In the genomic region with DNA sequence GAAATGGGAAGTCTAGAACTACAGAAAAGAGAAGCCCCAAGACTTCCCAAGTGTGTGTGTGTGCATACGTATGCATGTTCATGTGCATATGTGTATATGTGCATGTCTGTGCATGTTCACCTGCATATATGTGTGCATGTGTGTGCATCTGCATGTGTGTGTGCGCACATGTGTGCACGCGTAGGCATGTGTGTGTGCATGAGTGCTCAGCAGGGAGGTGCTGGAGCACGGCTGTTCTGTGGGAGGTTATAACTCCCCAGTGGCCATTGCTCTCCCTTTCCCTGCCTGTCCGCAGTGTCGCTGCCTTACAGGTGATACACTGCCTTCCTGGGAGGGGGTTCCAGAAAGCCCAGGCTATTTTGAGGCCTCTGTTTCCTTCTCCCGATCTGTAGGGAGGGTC, we compare ENCODE assay signal across 32 cellular contexts.
"Had no signal": no experiment of that assay in that cellular context is flagged by ENCODE, and none has a peak within 500 bp of the region (broad histone marks: within the 10 kb centered on the region; RNA-seq: fewer than 3 reads in every experiment).

No MANE protein-coding gene starts in this region.

- H3K4me3 Mint-ChIP-seq: activated CD4-positive, alpha-beta memory T cell treated with anti-CD3 and anti-CD28 coated beads, Interleukin-2, amount 10 ng/mL, durations not matched to agents 7 days and 5 days; activated CD4-positive, alpha-beta T cell treated with anti-CD3 and anti-CD28 coated beads, Interleukin-2, amount 10 ng/mL, durations not matched to agents 7 days and 5 days; activated naive CD8-positive, alpha-beta T cell; activated T-cell treated with anti-CD3 and anti-CD28 coated beads, Interleukin-2, amount 50 U/mL, for 24 hours; activated T-cell treated with anti-CD3 and anti-CD28 coated beads, Interleukin-2, amount 50 U/mL, for 72 hours; central memory CD8-positive, alpha-beta T cell; dendritic cell treated with granulocyte-macrophage colony-stimulating factor and Interleukin-4, amounts not matched to agents 40 ng/mL and 50 ng/mL, for 4 days; endodermal cell had no signal

- H3K36me3 Mint-ChIP-seq: activated naive CD8-positive, alpha-beta T cell had no signal

- H3K36me3 ChIP-seq: brain microvascular endothelial cell, esophagus muscularis mucosa, gastrocnemius medialis, heart right ventricle had no signal

- H3K9me3 Mint-ChIP-seq: activated CD4-positive, alpha-beta memory T cell treated with anti-CD3 and anti-CD28 coated beads, Interleukin-2, amount 10 ng/mL, durations not matched to agents 7 days and 5 days; activated CD4-positive, alpha-beta T cell treated with anti-CD3 and anti-CD28 coated beads, Interleukin-2, amount 10 ng/mL, durations not matched to agents 7 days and 5 days; activated T-cell treated with anti-CD3 and anti-CD28 coated beads, Interleukin-2, amount 50 U/mL, for 24 hours; activated T-cell treated with anti-CD3 and anti-CD28 coated beads, Interleukin-2, amount 50 U/mL, for 72 hours; central memory CD8-positive, alpha-beta T cell; dendritic cell treated with granulocyte-macrophage colony-stimulating factor and Interleukin-4, amounts not matched to agents 40 ng/mL and 50 ng/mL, for 4 days; endodermal cell had no signal

- FAIRE-seq: astrocyte, bronchial epithelial cell had no signal

- ATAC-seq: activated T-cell treated with anti-CD3 and anti-CD28 coated beads, Interleukin-2, amount 50 U/mL, for 72 hours; foreskin keratinocyte; gastrocnemius medialis; heart right ventricle had no signal

- H3K27ac Mint-ChIP-seq: activated CD4-positive, alpha-beta memory T cell treated with anti-CD3 and anti-CD28 coated beads, Interleukin-2, amount 10 ng/mL, durations not matched to agents 7 days and 5 days; activated CD4-positive, alpha-beta T cell treated with anti-CD3 and anti-CD28 coated beads, Interleukin-2, amount 10 ng/mL, durations not matched to agents 7 days and 5 days; activated naive CD8-positive, alpha-beta T cell; activated T-cell treated with anti-CD3 and anti-CD28 coated beads, Interleukin-2, amount 50 U/mL, for 24 hours; activated T-cell treated with anti-CD3 and anti-CD28 coated beads, Interleukin-2, amount 50 U/mL, for 72 hours; dendritic cell treated with granulocyte-macrophage colony-stimulating factor and Interleukin-4, amounts not matched to agents 40 ng/mL and 50 ng/mL, for 4 days; endodermal cell had no signal

- H3K4me3 ChIP-seq: coronary artery, dorsolateral prefrontal cortex, esophagus muscularis mucosa, gastrocnemius medialis, heart right ventricle had no signal

- DNase-seq: activated CD4-positive, alpha-beta memory T cell treated with anti-CD3 and anti-CD28 coated beads, Interleukin-2, amount 10 ng/mL, durations not matched to agents 7 days and 5 days; activated CD4-positive, alpha-beta T cell treated with anti-CD3 and anti-CD28 coated beads for 1 hour; activated CD4-positive, alpha-beta T cell treated with anti-CD3 and anti-CD28 coated beads for 4 hours; activated CD4-positive, alpha-beta T cell treated with anti-CD3 and anti-CD28 coated beads, Interleukin-2, amount 10 ng/mL, durations not matched to agents 7 days and 5 days; activated CD4-positive, alpha-beta T cell treated with anti-CD3 and anti-CD28 coated beads, Interleukin-2, amount 50 U/mL, for 4 hours; activated CD8-positive, alpha-beta memory T cell treated with anti-CD3 and anti-CD28 coated beads, Interleukin-2, amount 50 U/mL, for 48 hours; activated effector memory CD4-positive, alpha-beta T cell treated with Interleukin-2 at 50 U/mL for 16 hours; activated gamma-delta T cell treated with Interleukin-2 at 50 U/mL for 16 hours; activated naive CD4-positive, alpha-beta T cell treated with anti-CD3 and anti-CD28 coated beads, Interleukin-2, amount 50 U/mL, for 16 hours; activated naive CD4-positive, alpha-beta T cell treated with Interleukin-2 at 50 U/mL for 16 hours; activated T-cell treated with anti-CD3 and anti-CD28 coated beads for 4 hours; activated T-cell treated with anti-CD3 and anti-CD28 coated beads, Interleukin-2, amount 50 U/mL, for 24 hours; activated T-cell treated with anti-CD3 and anti-CD28 coated beads, Interleukin-2, amount 50 U/mL, for 72 hours; amniotic stem cell; anterior cingulate cortex; brain microvascular endothelial cell; dorsolateral prefrontal cortex; effector memory CD4-positive, alpha-beta T cell; endodermal cell; erythroblast; foreskin keratinocyte; gastrocnemius medialis; glutamatergic neuron; heart right ventricle; T-helper 2 cell had no signal

- H3K9me3 ChIP-seq: esophagus muscularis mucosa, gastrocnemius medialis, heart right ventricle had no signal

- H3K4me1 ChIP-seq: esophagus muscularis mucosa, foreskin keratinocyte, heart right ventricle had no signal

- H3K27ac ChIP-seq: brain microvascular endothelial cell, coronary artery, esophagus muscularis mucosa, foreskin keratinocyte, gastrocnemius medialis, heart right ventricle had no signal

- H3K27me3 ChIP-seq: brain microvascular endothelial cell, dorsolateral prefrontal cortex, foreskin keratinocyte, gastrocnemius medialis had no signal
